ENCODE assay signal across 20 cellular contexts in the genomic region with DNA sequence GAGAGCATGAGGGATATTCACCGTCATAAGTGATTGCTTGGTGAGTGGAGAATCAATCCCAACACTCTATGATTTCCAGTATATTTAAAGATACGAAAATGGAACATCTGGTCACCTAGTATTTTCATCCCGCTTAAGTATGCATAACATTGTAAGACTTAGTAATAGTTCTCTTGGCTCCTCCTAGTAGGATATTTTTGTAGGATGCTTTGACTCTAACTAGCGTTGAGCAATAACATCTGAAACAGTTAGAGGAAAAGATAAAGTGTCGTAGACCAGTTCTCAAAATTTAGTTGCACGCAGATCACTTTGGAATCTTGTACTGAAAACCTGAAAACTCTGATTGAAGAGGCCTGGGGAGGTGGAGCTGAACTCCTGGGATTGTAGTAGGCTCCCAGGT.
"Had no signal": no experiment of that assay in that cellular context is flagged by ENCODE, and none has a peak within 500 bp of the region (broad histone marks: within the 10 kb centered on the region; RNA-seq: fewer than 3 reads in every experiment).

No MANE protein-coding gene starts in this region.

- FAIRE-seq: endometrium, frontal cortex, TTC549 had no signal

- H3K36me3 ChIP-seq: left lung, prostate gland had no signal

- H3K4me3 ChIP-seq: left lung, prostate gland, skin epidermis had no signal

- ATAC-seq: activated T-helper 17 cell treated with anti-CD3 and anti-CD28 coated beads, Interleukin-2, amount 50 U/mL, for 72 hours; left lung; natural killer cell; right cardiac atrium; stimulated activated effector memory CD8-positive, alpha-beta T cell treated with anti-CD3 and anti-CD28 coated beads, Interleukin-12 subunit alpha, Interleukin-12 subunit beta, amount 100 ng/mL, for 72 hours; stimulated activated naive CD8-positive, alpha-beta T cell treated with anti-CD3 and anti-CD28 coated beads, Interleukin-15, amount 100 ng/mL, for 72 hours; T-cell had no signal

- DNase-seq: activated CD4-positive, alpha-beta T cell treated with anti-CD3 and anti-CD28 coated beads for 1 hour; activated naive CD4-positive, alpha-beta T cell; activated T-cell treated with anti-CD3 and anti-CD28 coated beads, Interleukin-2, amount 50 U/mL, for 1 hour; effector CD4-positive, alpha-beta T cell; hippocampal formation; kidney glomerular epithelial cell; left lung; natural killer cell; right cardiac atrium; stimulated activated CD4-positive, alpha-beta T cell treated with anti-CD3 and anti-CD28 coated beads, Interleukin-2, amount 100 ng/mL, for 24 hours; stimulated activated naive CD8-positive, alpha-beta T cell treated with anti-CD3 and anti-CD28 coated beads, Interleukin-15, amount 100 ng/mL, for 72 hours; T-cell; trophoblast cell had no signal

- H3K4me1 ChIP-seq: prostate gland had no signal

- H3K27ac ChIP-seq: left lung, prostate gland, skin epidermis had no signal

- H3K9me3 ChIP-seq: prostate gland had no signal
